Comparison of ENCODE assay signal across 8 cellular contexts in the genomic region with DNA sequence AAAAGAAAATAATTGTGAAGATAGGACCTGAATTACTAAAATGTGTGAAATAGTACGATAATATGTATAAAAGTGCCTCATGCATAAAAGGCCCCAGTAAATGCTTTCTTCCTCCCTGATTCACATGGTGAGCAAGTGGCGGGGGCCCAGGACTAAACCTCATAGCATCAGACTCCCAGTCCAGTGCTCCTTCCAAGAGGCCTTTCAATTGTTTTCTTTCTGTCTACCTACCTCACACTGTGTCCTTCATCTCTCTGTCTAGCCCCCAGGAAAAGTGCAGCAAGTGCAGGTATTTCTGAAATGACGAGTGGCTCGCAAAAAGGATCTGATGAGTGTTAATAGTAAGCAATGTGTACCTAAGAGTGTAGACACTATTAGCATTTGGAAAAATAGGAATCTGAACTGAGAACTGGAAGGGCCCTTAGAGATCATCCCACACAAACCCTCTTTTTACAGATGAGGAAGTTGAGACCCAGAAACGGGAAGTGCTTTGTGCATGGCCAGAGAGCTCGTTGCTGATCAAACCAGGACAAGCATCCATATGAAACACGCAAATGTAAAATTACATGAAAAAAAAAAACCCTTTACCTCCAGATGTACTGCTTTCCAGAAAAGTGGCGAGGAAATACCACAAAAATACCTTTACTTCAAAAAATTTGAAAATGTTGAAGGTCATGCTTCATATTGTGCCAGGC.
DNase-seq lines count a peak whose midpoint lies in the region; ATAC-seq and TF ChIP-seq lines count a peak whose summit lies in the region.

No MANE protein-coding gene starts in this region.

- H3K4me3 ChIP-seq in aorta (ENCODE audit: low read length in 2 of 2), result no peak overlapping the region

- no peaks in the 10 kb centered on the region for H3K9me3 Mint-ChIP-seq in naive thymus-derived CD8-positive, alpha-beta T cell

- in situ Hi-C loops in GM13976 (cut with MboI; ENCODE audit: low sequenced_read_pairs, unreplicated experiment), result no loop called here

- peak overlapping the region; percentile 34 to 85 (median 76) for H3K4me3 Mint-ChIP-seq in naive thymus-derived CD8-positive, alpha-beta T cell

- H3K36me3 ChIP-seq in aorta (ENCODE audit: control insufficient read depth in 1 of 2, insufficient read depth in 2 of 2, low read length in 1 of 2), result no peaks in the 10 kb centered on the region

- peaks cover 0 to 2% (median 0%) of the 10 kb centered on the region in 3 donors for H3K36me3 Mint-ChIP-seq in naive thymus-derived CD8-positive, alpha-beta T cell

- no peaks in the 10 kb centered on the region for H3K4me1 ChIP-seq in aorta (ENCODE audit: control insufficient read depth in 1 of 2, insufficient read depth in 2 of 2, low read length in 2 of 2)

- 94 to 95% methylated on average over 8 of the region's 8 CpGs for WGBS in aorta, 2 donors

- peak; percentile 85 for DNase-seq in SKM-1 (lab: John Stamatoyannopoulos, UW; ENCODE audit: unreplicated experiment)
- peak in 1 of 10 donors; percentile 5 for DNase-seq in naive thymus-derived CD8-positive, alpha-beta T cell
- no peak for DNase-seq in aorta
- DNase-seq in DMS114 treated with DMSO at 0.1 percent for 48 hours (lab: John Stamatoyannopoulos, UW; ENCODE audit: unreplicated experiment), result no peak
- DNase-seq in GM10248 (ENCODE audit: extremely low spot score), result no peak
- DNase-seq in GM13976 (ENCODE audit: low spot score), result no peak

- H3K27me3 Mint-ChIP-seq in naive thymus-derived CD8-positive, alpha-beta T cell, result peaks cover 0 to 4% (median 0%) of the 10 kb centered on the region in 5 donors

- ATAC-seq in GM18517 (IDR thresholded peaks at IDR 0.05; ENCODE audit: unreplicated experiment), result peak; percentile 19
- ATAC-seq in HG02938 (IDR thresholded peaks at IDR 0.05; ENCODE audit: unreplicated experiment), result peak; percentile 41
- ATAC-seq in naive thymus-derived CD8-positive, alpha-beta T cell, result peak in 1 of 2 donors; percentile 11
- ATAC-seq in aorta (ENCODE audit: low FRiP score), result no peak

- intact Hi-C loops in aorta (cut with DNase I), result loop anchor here in 1 of 2 donors (5.0 kb wide), 1 partner anchor 399 kb away; a partner anchor contains a TSS

- H3K4me1 Mint-ChIP-seq in naive thymus-derived CD8-positive, alpha-beta T cell, result peaks cover 10 to 42% (median 19%) of the 10 kb centered on the region in 4 donors

- CTCF ChIA-PET in GM10248 (lab: Yijun Ruan, JAX), result interaction anchor here (1.1 to 3.1 kb wide), 4 partner anchors 10 to 958 kb away, joined by 3 to 31 read pairs (median 8); no protein-coding TSS in a partner anchor

- H3K9me3 ChIP-seq in aorta (ENCODE audit: control insufficient read depth, low read length), result no peaks in the 10 kb centered on the region

- POLR2A ChIA-PET in naive thymus-derived CD8-positive, alpha-beta T cell (lab: Charles Lee), result interaction anchor here (1.0 kb wide), 1 partner anchor 912 kb away, joined by 4 read pairs; a partner anchor contains a TSS
- POLR2A ChIA-PET in GM10248 (lab: Yijun Ruan, JAX), result interaction anchor here (0.7 kb wide), 1 partner anchor 20 kb away, joined by 3 read pairs; no protein-coding TSS in a partner anchor

- TF ChIP-seq CTCF in GM10248 (IDR thresholded peaks at IDR 0.05; ENCODE audit: control extremely low read depth, extremely low read depth, low read depth, missing control alignments), result no peak
- no peak for TF ChIP-seq CTCF in GM13976 (IDR thresholded peaks at IDR 0.05; ENCODE audit: borderline replicate concordance, control extremely low read depth, extremely low read depth, insufficient read depth, missing control alignments)

- peak overlapping the region in 9 of 10 donors; percentile 2 to 91 (median 38) for H3K27ac Mint-ChIP-seq in naive thymus-derived CD8-positive, alpha-beta T cell

- no peaks in the 10 kb centered on the region for H3K27me3 ChIP-seq in aorta (ENCODE audit: control insufficient read depth in 1 of 2, insufficient read depth in 2 of 2, low read length in 1 of 2)

- H3K27ac ChIP-seq in aorta (ENCODE audit: low read depth in 1 of 2, low read length in 2 of 2), result no peak overlapping the region
